ENCODE assay signal across 2 cellular contexts in the genomic region with DNA sequence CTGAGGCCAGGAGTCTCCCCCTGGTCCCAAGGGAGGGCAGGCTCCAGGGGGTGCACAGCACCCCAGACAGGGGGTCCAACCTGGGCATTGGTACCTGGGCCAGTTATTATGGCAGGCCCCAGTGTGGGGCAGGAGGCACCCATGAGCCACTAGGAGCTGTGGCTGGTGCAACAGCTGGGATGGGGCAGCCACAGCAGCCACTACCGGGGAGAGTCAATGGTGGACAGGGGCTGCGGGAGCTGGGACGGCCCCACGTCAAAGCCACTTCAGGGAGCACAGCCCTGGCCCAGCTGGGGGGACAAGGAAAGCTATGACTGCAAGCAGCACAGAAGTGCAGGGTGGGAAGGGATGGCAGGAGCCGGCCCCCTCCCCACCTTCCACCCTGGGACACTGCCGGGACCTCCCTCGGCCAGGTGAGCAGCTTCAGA.
TF ChIP-seq lines count a peak whose summit lies in the region.

No MANE protein-coding gene starts in this region.

TF ChIP-seq in SK-N-SH, 30 proteins besides CTCF, POLR2A, EP300 and RAD21 (continued from another document):
- TF ChIP-seq PBX3 (IDR thresholded peaks at IDR 0.05): no peak
- no peak for TF ChIP-seq ZBTB33 (IDR thresholded peaks at IDR 0.05; ENCODE audit: borderline replicate concordance, low read depth)
- no peak for TF ChIP-seq CHD2 (IDR thresholded peaks at IDR 0.05; ENCODE audit: low read length, partially characterized antibody)

TF ChIP-seq in SK-N-SH treated with all-trans-retinoic acid at 6 μM for 48 hours, 23 proteins besides CTCF, POLR2A, EP300 and RAD21:
- TF ChIP-seq POU6F1 (CRISPR knock-in tag; IDR thresholded peaks at IDR 0.05; ENCODE audit: borderline replicate concordance, low read depth): no peak
- no peak for TF ChIP-seq RARB (CRISPR knock-in tag; IDR thresholded peaks at IDR 0.05)
- no peak for TF ChIP-seq BACH2 (CRISPR knock-in tag; IDR thresholded peaks at IDR 0.05; ENCODE audit: borderline replicate concordance)
